ENCODE assay signal across 9 cellular contexts in the genomic region with DNA sequence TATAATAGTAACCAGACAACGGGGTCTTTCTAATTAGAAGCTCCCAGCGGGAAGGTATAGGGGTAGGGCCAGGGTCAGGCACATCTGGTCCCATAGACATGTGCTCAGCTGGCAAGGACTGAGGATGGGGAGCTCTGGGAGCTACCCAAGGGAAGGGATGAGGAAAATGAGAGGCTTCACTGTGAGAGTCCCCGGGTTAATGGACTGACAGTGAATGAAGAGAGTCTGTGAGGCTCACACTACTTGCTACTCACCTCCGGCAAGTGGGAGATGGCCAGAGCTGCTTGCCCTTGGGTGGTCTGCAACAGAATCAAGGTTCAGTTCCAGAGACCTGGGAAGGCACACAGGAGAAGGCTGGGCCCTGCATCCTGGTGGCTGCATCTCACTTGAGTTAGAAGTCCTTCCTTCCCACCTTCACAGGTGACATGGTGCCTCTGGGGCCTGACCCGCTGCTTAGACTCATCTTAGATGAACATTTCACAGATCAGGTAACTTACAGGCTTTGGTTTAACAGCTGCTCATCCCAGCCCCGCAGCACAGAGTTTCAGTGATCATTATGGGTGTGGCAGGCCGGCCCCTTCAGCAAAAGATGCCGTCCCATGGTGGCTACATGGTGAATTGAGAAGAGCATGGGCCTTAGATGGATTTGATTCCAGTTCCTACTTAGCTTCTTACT. TPM values are rescaled to one million over a fixed set of nuclear protein-coding genes. Genes with fewer than 3 reads are reported as not detected.
DNase-seq lines count a peak whose midpoint lies in the region; ATAC-seq lines count a peak whose summit lies in the region.
"Had no signal": no experiment of that assay in that cellular context is flagged by ENCODE, and none has a peak within 500 bp of the region (broad histone marks: within the 10 kb centered on the region; RNA-seq: fewer than 3 reads in every experiment).

No MANE protein-coding gene starts in this region.

- H3K27me3 ChIP-seq in layer of hippocampus (ENCODE audit: control insufficient read depth, insufficient read depth, low read length) = no peaks in the 10 kb centered on the region
- H3K27me3 ChIP-seq: SJSA1 had no signal

- peak overlapping the region; percentile 95 for H3K27ac Mint-ChIP-seq in activated naive CD4-positive, alpha-beta T cell treated with anti-CD3 and anti-CD28 coated beads, Interleukin-2, amount 10 ng/mL, durations not matched to agents 7 days and 5 days
- H3K27ac Mint-ChIP-seq in T-cell = peak overlapping the region; percentile 97 to 99

- POLR2A ChIA-PET in T-cell (lab: Charles Lee) = interaction anchor here (0.5 to 2.1 kb wide), 10 partner anchors 8 to 55 kb away, joined by 3 to 14 read pairs (median 4); a partner anchor contains a TSS

- H3K36me3 Mint-ChIP-seq in activated naive CD4-positive, alpha-beta T cell treated with anti-CD3 and anti-CD28 coated beads, Interleukin-2, amount 10 ng/mL, durations not matched to agents 7 days and 5 days = peaks cover 83% of the 10 kb centered on the region
- H3K36me3 Mint-ChIP-seq in T-cell = peaks cover 47% of the 10 kb centered on the region

- peaks cover 95% of the 10 kb centered on the region for H3K4me1 Mint-ChIP-seq in activated naive CD4-positive, alpha-beta T cell treated with anti-CD3 and anti-CD28 coated beads, Interleukin-2, amount 10 ng/mL, durations not matched to agents 7 days and 5 days
- peaks cover 87 to 95% (median 95%) of the 10 kb centered on the region in 3 donors for H3K4me1 Mint-ChIP-seq in T-cell

- peak overlapping the region; percentile 66 for H3K27ac ChIP-seq in layer of hippocampus (ENCODE audit: low read depth, low read length)
- H3K27ac ChIP-seq in temporal lobe (ENCODE audit: low read depth, low read length) = peak overlapping the region; percentile 41
- H3K27ac ChIP-seq: SJSA1 had no signal

- no peaks in the 10 kb centered on the region for H3K9me3 Mint-ChIP-seq in activated naive CD4-positive, alpha-beta T cell treated with anti-CD3 and anti-CD28 coated beads, Interleukin-2, amount 10 ng/mL, durations not matched to agents 7 days and 5 days
- H3K9me3 Mint-ChIP-seq in T-cell = no peaks in the 10 kb centered on the region

- no peak for DNase-seq in activated naive CD4-positive, alpha-beta T cell treated with anti-CD3 and anti-CD28 coated beads, Interleukin-2, amount 10 ng/mL, durations not matched to agents 7 days and 5 days
- DNase-seq in activated naive CD4-positive, alpha-beta T cell treated with Interleukin-2 at 50 U/mL for 16 hours = no peak
- no peak for DNase-seq in T-cell
- DNase-seq in NCI-H1417 treated with DMSO at 0.1 percent for 48 hours (lab: John Stamatoyannopoulos, UW) = no peak
- no peak for DNase-seq in NCI-H524 (lab: John Stamatoyannopoulos, UW)
- no peak for DNase-seq in H4 (ENCODE audit: low spot score)

- peak overlapping the region; percentile 65 for H3K4me3 Mint-ChIP-seq in activated naive CD4-positive, alpha-beta T cell treated with anti-CD3 and anti-CD28 coated beads, Interleukin-2, amount 10 ng/mL, durations not matched to agents 7 days and 5 days
- peak overlapping the region; percentile 58 to 96 (median 59) for H3K4me3 Mint-ChIP-seq in T-cell

- CTCF ChIA-PET in activated naive CD4-positive, alpha-beta T cell treated with anti-CD3 and anti-CD28 coated beads, Interleukin-2, amount 10 ng/mL, durations not matched to agents 7 days and 5 days (lab: Charles Lee) = interaction anchor here (0.9 to 11.8 kb wide), 10 partner anchors 9 to 118 kb away, joined by 3 to 414 read pairs (median 8); a partner anchor contains a TSS
- CTCF ChIA-PET in T-cell (lab: Charles Lee) = interaction anchor here (0.7 to 7.2 kb wide), 17 partner anchors 11 to 101 kb away, joined by 3 to 133 read pairs (median 5); a partner anchor contains a TSS

- no peak for ATAC-seq in T-cell (replicated peaks in 1 of 4)

- no peaks in the 10 kb centered on the region for H3K27me3 Mint-ChIP-seq in activated naive CD4-positive, alpha-beta T cell treated with anti-CD3 and anti-CD28 coated beads, Interleukin-2, amount 10 ng/mL, durations not matched to agents 7 days and 5 days
- no peaks in the 10 kb centered on the region for H3K27me3 Mint-ChIP-seq in T-cell

RNA-seq across cellular contexts. Expression of a gene that starts 31.7 kb away (rescaled TPM):
- total RNA-seq in T-cell = 10 to 100 TPM; 48.0 to 56.7 (median 49.3) TPM
- 13.3 TPM for total RNA-seq in temporal lobe
- 43.3 and 45.4 TPM in 2 replicates for total RNA-seq in H4 (2014; rRNA removed; shearing (Covaris generic))

RNA-seq across cellular contexts. Expression of a gene that starts 54.8 kb away (rescaled TPM):
- total RNA-seq in T-cell (1 to 10 TPM in 4 of 5 donors, under 1 TPM in 1; 0.73 to 2.0 (median 1.6) TPM), temporal lobe (12.8 TPM)
- total RNA-seq in H4 (2014; rRNA removed; shearing (Covaris generic)) = 13.4 and 19.6 TPM in 2 replicates
